In genomic region chr7:7595451-7595850, GRCh38 we compare ENCODE assay signal across 8 cellular contexts.
A peak's percentile ranks its signal among the peaks of the same experiment; 100 is the strongest.
DNase-seq lines count a peak whose midpoint lies in the region; ATAC-seq and TF ChIP-seq lines count a peak whose summit lies in the region.

No MANE protein-coding gene starts in this region.

- H3K4me3 ChIP-seq in DND-41 (ENCODE audit: low read depth in 1 of 2, low read length in 2 of 2) (no peak overlapping the region), neutrophil (ENCODE audit: low read depth in 1 of 2, low read length in 1 of 2) (no peak overlapping the region)

- H3K4me2 ChIP-seq in DND-41 (ENCODE audit: insufficient read depth, low read length) = no peak overlapping the region

- H3K9ac ChIP-seq in DND-41 (ENCODE audit: low read depth, low read length) = no peak overlapping the region

- TF ChIP-seq CTCF in DND-41 (IDR thresholded peaks at IDR 0.05; ENCODE audit: borderline replicate concordance, extremely low read depth, low read length, poor library complexity, severe bottlenecking) = peak; percentile 63
- peak; percentile 28 for TF ChIP-seq CTCF in neutrophil (IDR thresholded peaks at IDR 0.05)

- DNase-seq in DND-41 (no peak), NCI-H1694 (lab: John Stamatoyannopoulos, UW) (peak; percentile 47), cerebellar cortex (ENCODE audit: low spot score) (peak; percentile 35), retina (no peak)

- no peaks in the 10 kb centered on the region for H3K27me3 ChIP-seq in DND-41 (ENCODE audit: insufficient read depth, low read length, poor library complexity)
- H3K27me3 ChIP-seq in neutrophil = no peaks in the 10 kb centered on the region

- H3K27ac ChIP-seq in DND-41 (ENCODE audit: low read length) (no peak overlapping the region), neutrophil (no peak overlapping the region)

- no peak overlapping the region for H2AFZ ChIP-seq in DND-41 (ENCODE audit: low read depth, low read length)

- peak; percentile 59; the same call in 2 of the 3 replicates for ATAC-seq in DND-41 (ENCODE audit: insufficient read depth, low read depth)
- ATAC-seq in HG03439 (IDR thresholded peaks at IDR 0.05; ENCODE audit: unreplicated experiment) = no peak
- no peak for ATAC-seq in GM18873 (IDR thresholded peaks at IDR 0.05; ENCODE audit: low FRiP score, unreplicated experiment)
- ATAC-seq in GM21528 (IDR thresholded peaks at IDR 0.05; ENCODE audit: low FRiP score, unreplicated experiment) = no peak

- H3K4me1 ChIP-seq in DND-41 (ENCODE audit: insufficient read depth, low read length) (peaks cover 8% of the 10 kb centered on the region; the same call in 1 of the 2 replicates), neutrophil (ENCODE audit: control insufficient read depth in 1 of 2, insufficient read depth in 1 of 2, low read depth in 1 of 2, low read length in 1 of 2) (no peaks in the 10 kb centered on the region)

- no peaks in the 10 kb centered on the region for H3K9me3 ChIP-seq in DND-41 (ENCODE audit: insufficient read depth, low read length, severe bottlenecking)
- H3K9me3 ChIP-seq in neutrophil = no peaks in the 10 kb centered on the region

- no peaks in the 10 kb centered on the region for H4K20me1 ChIP-seq in DND-41 (ENCODE audit: insufficient read depth, low read length)

- no peaks in the 10 kb centered on the region for H3K79me2 ChIP-seq in DND-41 (ENCODE audit: insufficient read depth, low read length)

- H3K36me3 ChIP-seq in DND-41 (ENCODE audit: insufficient read depth, low read length) (peaks cover 26% of the 10 kb centered on the region; the same call in 1 of the 2 replicates), neutrophil (peaks cover 39% of the 10 kb centered on the region)

Comparison
In these comparisons a context has a peak if more than half of its experiments do, and no peak if none do; other contexts are left out.
1. DNase-seq: peak in NCI-H1694 (single experiment) and cerebellar cortex (single experiment); none in DND-41 (single experiment) and retina (single experiment).